8 cellular contexts compared by ENCODE assay signal in genomic region chr3:52455283-52456168, GRCh38. TPM values are rescaled to one million over a fixed set of nuclear protein-coding genes. Genes with fewer than 3 reads are reported as not detected.
DNase-seq lines count a peak whose midpoint lies in the region; ATAC-seq and TF ChIP-seq lines count a peak whose summit lies in the region.

Gene NISCH (plus strand): TSS chr3:52455604. CDS start chr3:52455642, 38 bp downstream.

- under 1% methylated on average over 23 of the region's 86 CpGs for whole genome bisulfite sequencing in right lobe of liver (ENCODE audit: insufficient coverage, low coverage, low lambda C conversion rate, missing lambda C conversion rate)

- H3K27ac ChIP-seq in AG04450 (ENCODE audit: low read depth, low read length) = peak within 1 kb of the TSS; percentile 39
- peak within 1 kb of the TSS; percentile 73 to 92 (median 86) for H3K27ac ChIP-seq in right lobe of liver

- H3K36me3 ChIP-seq in right lobe of liver = peaks cover 0 to 28% (median 7%) of the 10 kb centered on the region in 4 donors

- H3K27me3 ChIP-seq in AG04450 (ENCODE audit: control insufficient read depth, insufficient read depth, low read length) = no peaks in the 10 kb centered on the region
- no peaks in the 10 kb centered on the region for H3K27me3 ChIP-seq in right lobe of liver

- H3K4me3 ChIP-seq in AG04450 (ENCODE audit: low read depth, low read length) (peak within 1 kb of the TSS; percentile 80), right lobe of liver (peak within 1 kb of the TSS; percentile 43 to 77 (median 66))

- peaks cover 0 to 15% (median 3%) of the 10 kb centered on the region in 4 donors for H3K4me1 ChIP-seq in right lobe of liver

- no peak for TF ChIP-seq CTCF in AG04450 (IDR thresholded peaks at IDR 0.05; ENCODE audit: low read depth, low read length)
- no peak for TF ChIP-seq CTCF in right lobe of liver (IDR thresholded peaks at IDR 0.05)

- TF ChIP-seq POLR2A in right lobe of liver (IDR thresholded peaks at IDR 0.05) = peak; percentile 53

- POLR2A ChIA-PET in AG04450 (lab: Yijun Ruan, JAX) = no interaction called here

- ATAC-seq in GM18861 (IDR thresholded peaks at IDR 0.05; ENCODE audit: unreplicated experiment) (peak; percentile 70), HG03095 (IDR thresholded peaks at IDR 0.05; ENCODE audit: unreplicated experiment) (peak; percentile 67), right lobe of liver (peak; percentile 83 to 92 (median 86))

- no peaks in the 10 kb centered on the region for H3K9me3 ChIP-seq in AG04450 (ENCODE audit: control insufficient read depth, insufficient read depth, low read length)
- no peaks in the 10 kb centered on the region for H3K9me3 ChIP-seq in right lobe of liver

- CTCF ChIA-PET in AG04450 (lab: Charles Lee) = interaction anchor here (1.0 kb wide), 1 partner anchor 44 kb away, joined by 7 read pairs; no protein-coding TSS in a partner anchor

- intact Hi-C loops in right lobe of liver (cut with DNase I) = no loop called here

- no peak for DNase-seq in AG04450 (ENCODE audit: low read depth, low spot score)
- peak; percentile 83 for DNase-seq in NCI-H526 treated with DMSO at 0.1 percent for 48 hours (lab: John Stamatoyannopoulos, UW)
- peak; percentile 93 to 97 for DNase-seq in activated CD4-positive, alpha-beta T cell treated with anti-CD3 and anti-CD28 coated beads, Interleukin-2, amount 50 U/mL, for 24 hours (ENCODE audit: low read depth in 1 of 2, low spot score in 1 of 2)
- DNase-seq in dermis blood vessel endothelial cell = peak; percentile 90
- DNase-seq in right lobe of liver = peak; percentile 90 to 92 (median 92)
- peak; percentile 94 to 99 for DNase-seq in stimulated activated CD4-positive, alpha-beta T cell treated with anti-CD3 and anti-CD28 coated beads, Interleukin-4, amount 100 ng/mL, for 4 hours

RNA-seq across cellular contexts. Expression of gene NISCH, which starts in this region (rescaled TPM):
- 71.0 and 73.0 TPM in 2 replicates for polyA plus RNA-seq in AG04450 (2011; rRNA removed)
- polyA minus RNA-seq in AG04450 (2011; rRNA and poly(A)+ RNA removed) = 104 and 115 TPM in 2 replicates
- total RNA-seq in dermis blood vessel endothelial cell = 72.8 and 106 TPM in 2 replicates
- total RNA-seq in right lobe of liver = 10 to 100 TPM; 19.7 to 51.9 (median 30.6) TPM
